25 cellular contexts compared by ENCODE assay signal in genomic region chr4:21018817-21019216, GRCh38.
"Had no signal": no experiment of that assay in that cellular context is flagged by ENCODE, and none has a peak within 500 bp of the region (broad histone marks: within the 10 kb centered on the region; RNA-seq: fewer than 3 reads in every experiment).

No MANE protein-coding gene starts in this region.

- H3K27ac ChIP-seq: colonic mucosa, coronary artery, dorsolateral prefrontal cortex, epithelial cell of prostate, esophagus muscularis mucosa, esophagus squamous epithelium, foreskin keratinocyte, gastrocnemius medialis, gastroesophageal sphincter, heart left ventricle, heart right ventricle had no signal

- H3K4me1 Mint-ChIP-seq: endodermal cell had no signal

- H3K27me3 Mint-ChIP-seq: dendritic cell treated with granulocyte-macrophage colony-stimulating factor and Interleukin-4, amounts not matched to agents 40 ng/mL and 50 ng/mL, for 4 days; effector memory CD8-positive, alpha-beta T cell had no signal

- H3K4me3 Mint-ChIP-seq: dendritic cell treated with granulocyte-macrophage colony-stimulating factor and Interleukin-4, amounts not matched to agents 40 ng/mL and 50 ng/mL, for 4 days; effector memory CD8-positive, alpha-beta T cell; endodermal cell had no signal

- H3K9me3 Mint-ChIP-seq: endodermal cell had no signal

- ATAC-seq: effector memory CD8-positive, alpha-beta T cell; esophagus mucosa; foreskin keratinocyte; gastrocnemius medialis; gastroesophageal sphincter; heart left ventricle; heart right ventricle had no signal

- H3K9me3 ChIP-seq: colonic mucosa, esophagus squamous epithelium, gastrocnemius medialis had no signal

- H3K27me3 ChIP-seq: colonic mucosa, dorsolateral prefrontal cortex, esophagus muscularis mucosa, esophagus squamous epithelium, foreskin keratinocyte, gastrocnemius medialis, gastroesophageal sphincter, heart left ventricle, heart right ventricle had no signal

- H3K36me3 ChIP-seq: colonic mucosa, esophagus muscularis mucosa, esophagus squamous epithelium, gastrocnemius medialis, gastroesophageal sphincter, heart left ventricle, heart right ventricle had no signal

- H3K27ac Mint-ChIP-seq: dendritic cell treated with granulocyte-macrophage colony-stimulating factor and Interleukin-4, amounts not matched to agents 40 ng/mL and 50 ng/mL, for 4 days; effector memory CD8-positive, alpha-beta T cell; endodermal cell had no signal

- DNase-seq: colonic mucosa; cortex of kidney; dermis blood vessel endothelial cell; dorsolateral prefrontal cortex; effector CD4-positive, alpha-beta T cell; effector CD8-positive, alpha-beta T cell; effector memory CD4-positive, alpha-beta T cell; effector memory CD8-positive, alpha-beta T cell; endodermal cell; erythroblast; esophagus squamous epithelium; foreskin fibroblast; foreskin keratinocyte; foreskin melanocyte; gastrocnemius medialis; glutamatergic neuron; head of caudate nucleus; heart left ventricle; heart right ventricle had no signal

- H3K4me1 ChIP-seq: colonic mucosa, esophagus muscularis mucosa, esophagus squamous epithelium, gastrocnemius medialis, gastroesophageal sphincter, heart left ventricle, heart right ventricle had no signal

- H3K4me3 ChIP-seq: colonic mucosa, coronary artery, dorsolateral prefrontal cortex, esophagus muscularis mucosa, esophagus squamous epithelium, gastrocnemius medialis, gastroesophageal sphincter, heart left ventricle, heart right ventricle had no signal
